ENCODE assay signal across 24 cellular contexts in the genomic region with DNA sequence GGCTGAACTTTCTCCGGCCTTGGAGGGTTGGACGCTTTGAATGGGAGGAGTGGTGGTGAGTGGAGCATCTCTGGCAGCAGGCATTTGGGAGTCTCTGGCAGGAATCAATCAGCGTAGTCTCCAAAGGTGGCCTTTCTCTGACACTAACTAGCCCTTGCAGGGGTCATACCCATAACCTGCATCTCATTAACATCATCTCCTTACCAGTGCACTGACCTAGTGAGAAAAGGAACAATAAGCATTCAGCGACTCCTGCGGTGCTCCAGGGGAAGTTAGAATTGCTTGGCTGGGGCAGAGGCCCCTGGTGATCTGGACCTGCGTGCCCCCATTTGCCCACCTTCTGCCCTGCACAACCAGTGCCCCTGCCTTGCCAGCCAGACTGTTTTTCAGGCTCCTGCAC.
A peak's percentile ranks its signal among the peaks of the same experiment; 100 is the strongest.
DNase-seq lines count a peak whose midpoint lies in the region; ATAC-seq, FAIRE-seq and TF ChIP-seq lines count a peak whose summit lies in the region.
"Had no signal": no experiment of that assay in that cellular context is flagged by ENCODE, and none has a peak within 500 bp of the region (broad histone marks: within the 10 kb centered on the region; RNA-seq: fewer than 3 reads in every experiment).

No MANE protein-coding gene starts in this region.

- peaks cover 45% of the 10 kb centered on the region for H3K36me3 Mint-ChIP-seq in CD4-positive, CD25-positive, alpha-beta regulatory T cell
- H3K36me3 Mint-ChIP-seq in endodermal cell (ENCODE audit: low read depth) (peaks cover 43% of the 10 kb centered on the region), neural progenitor cell (peaks cover 29% of the 10 kb centered on the region)
- peaks cover 85% of the 10 kb centered on the region for H3K36me3 Mint-ChIP-seq in activated T-helper 17 cell treated with anti-CD3 and anti-CD28 coated beads, Interleukin-2, amount 50 U/mL, for 72 hours (ENCODE audit: low read depth)

- H2AFZ ChIP-seq in neural progenitor cell (replicated peaks), result no peak overlapping the region

- no peak overlapping the region for H3K27ac ChIP-seq in CD4-positive, CD25-positive, alpha-beta regulatory T cell (ENCODE audit: insufficient read depth, low read length, poor library complexity, severe bottlenecking)
- no peak overlapping the region for H3K27ac ChIP-seq in endodermal cell (ENCODE audit: low read depth, low read length)
- H3K27ac ChIP-seq in neural progenitor cell, result peak overlapping the region; percentile 2
- no peak overlapping the region for H3K27ac ChIP-seq in transverse colon

- TF ChIP-seq CTCF in endodermal cell (conservative IDR thresholded peaks at IDR 0.05) (no peak), neural progenitor cell (IDR thresholded peaks at IDR 0.05) (no peak), transverse colon (IDR thresholded peaks at IDR 0.05) (no peak)

- FAIRE-seq in urothelium cell line (lab: Jason Lieb, UNC), result peak; percentile 42
- FAIRE-seq: GM18507, HTR-8/SVneo had no signal

- no peak for ATAC-seq in CD4-positive, CD25-positive, alpha-beta regulatory T cell (ENCODE audit: low read depth in 2 of 2)
- ATAC-seq in activated T-helper 17 cell treated with anti-CD3 and anti-CD28 coated beads, Interleukin-2, amount 50 U/mL, for 72 hours (replicated peaks), result no peak
- ATAC-seq: PC-3 had no signal

- intact Hi-C loops in transverse colon (cut with DNase I; ENCODE audit: low total_unique reads), result no loop called here

- H3K4me2 ChIP-seq in neural progenitor cell, result peak overlapping the region; percentile 48

- H3K9me3 ChIP-seq in CD4-positive, CD25-positive, alpha-beta regulatory T cell (ENCODE audit: control insufficient read depth in 2 of 2, low read length in 2 of 2), result no peaks in the 10 kb centered on the region
- H3K9me3 ChIP-seq in endodermal cell (ENCODE audit: control insufficient read depth, low read length) (no peaks in the 10 kb centered on the region), neural progenitor cell (ENCODE audit: low read depth) (no peaks in the 10 kb centered on the region), transverse colon (no peaks in the 10 kb centered on the region)

- no peak for DNase-seq in CD4-positive, CD25-positive, alpha-beta regulatory T cell
- no peak for DNase-seq in endodermal cell
- peak; percentile 40 for DNase-seq in neural progenitor cell (ENCODE audit: low spot score)
- no peak for DNase-seq in urothelium cell line (ENCODE audit: low spot score)
- DNase-seq in transverse colon, result no peak
- DNase-seq in OCI-M1 (lab: John Stamatoyannopoulos, UW), result no peak
- DNase-seq: 8988T; CD4-positive, alpha-beta memory T cell; COR-L47; DMS53; H7; KBM-7; MV-4-11; NCI-H1105; NCI-H1436 treated with DMSO at 0.1 percent for 48 hours; NCI-H187 treated with DMSO at 0.1 percent for 48 hours; NCI-H2171 treated with DMSO at 0.1 percent for 48 hours; NCI-H446; NCI-H524 treated with DMSO at 0.1 percent for 48 hours; NCI-H774; PC-3 had no signal

- in situ Hi-C loops in transverse colon (cut with MboI; ENCODE audit: low pct_ligation_motif_present in 1 of 4, low pct_unique_long_range_greater_than_20kb in 1 of 4, low sequenced_read_pairs in 3 of 4), result no loop called here

- H3K4me1 Mint-ChIP-seq in CD4-positive, CD25-positive, alpha-beta regulatory T cell, result peaks cover 0 to 6% (median 2%) of the 10 kb centered on the region in 4 donors
- H3K4me1 Mint-ChIP-seq in endodermal cell (peaks cover 9% of the 10 kb centered on the region), neural progenitor cell (peaks cover 42% of the 10 kb centered on the region)
- peaks cover 9% of the 10 kb centered on the region for H3K4me1 Mint-ChIP-seq in activated T-helper 17 cell treated with anti-CD3 and anti-CD28 coated beads, Interleukin-2, amount 50 U/mL, for 72 hours
- H3K4me1 Mint-ChIP-seq: CD4-positive, alpha-beta memory T cell had no signal

- H3K4me3 ChIP-seq in CD4-positive, CD25-positive, alpha-beta regulatory T cell (ENCODE audit: low read depth, low read length), result no peak overlapping the region
- H3K4me3 ChIP-seq in endodermal cell (ENCODE audit: low read length) (no peak overlapping the region), neural progenitor cell (no peak overlapping the region), transverse colon (no peak overlapping the region)

- peaks cover 21% of the 10 kb centered on the region for H4K20me1 ChIP-seq in neural progenitor cell (ENCODE audit: low read depth)

- H3F3A ChIP-seq in neural progenitor cell (ENCODE audit: low read depth), result peaks cover 31% of the 10 kb centered on the region

- H3K27me3 Mint-ChIP-seq in CD4-positive, CD25-positive, alpha-beta regulatory T cell, result no peaks in the 10 kb centered on the region
- H3K27me3 Mint-ChIP-seq in endodermal cell (ENCODE audit: insufficient read depth), result no peaks in the 10 kb centered on the region
- peaks cover 8% of the 10 kb centered on the region for H3K27me3 Mint-ChIP-seq in neural progenitor cell (ENCODE audit: insufficient read depth, low read depth)
- no peaks in the 10 kb centered on the region for H3K27me3 Mint-ChIP-seq in activated T-helper 17 cell treated with anti-CD3 and anti-CD28 coated beads, Interleukin-2, amount 50 U/mL, for 72 hours
- H3K27me3 Mint-ChIP-seq: CD4-positive, alpha-beta memory T cell had no signal

- TF ChIP-seq POLR2A in transverse colon (IDR thresholded peaks at IDR 0.05), result no peak

- TF ChIP-seq EP300 in transverse colon (IDR thresholded peaks at IDR 0.05; ENCODE audit: low read depth), result no peak

- peaks cover 0 to 2% (median 0%) of the 10 kb centered on the region in 7 donors for H3K9me3 Mint-ChIP-seq in CD4-positive, CD25-positive, alpha-beta regulatory T cell
- no peaks in the 10 kb centered on the region for H3K9me3 Mint-ChIP-seq in endodermal cell
- H3K9me3 Mint-ChIP-seq in neural progenitor cell, result no peaks in the 10 kb centered on the region
- H3K9me3 Mint-ChIP-seq in activated T-helper 17 cell treated with anti-CD3 and anti-CD28 coated beads, Interleukin-2, amount 50 U/mL, for 72 hours, result no peaks in the 10 kb centered on the region
- H3K9me3 Mint-ChIP-seq: CD4-positive, alpha-beta memory T cell had no signal

- H3K79me2 ChIP-seq in neural progenitor cell (ENCODE audit: low read depth), result no peaks in the 10 kb centered on the region

- peak overlapping the region in 2 of 3 donors; percentile 23 to 43 for H3K27ac Mint-ChIP-seq in CD4-positive, CD25-positive, alpha-beta regulatory T cell
- peak overlapping the region; percentile 60 for H3K27ac Mint-ChIP-seq in endodermal cell
- no peak overlapping the region for H3K27ac Mint-ChIP-seq in neural progenitor cell
- no peak overlapping the region for H3K27ac Mint-ChIP-seq in activated T-helper 17 cell treated with anti-CD3 and anti-CD28 coated beads, Interleukin-2, amount 50 U/mL, for 72 hours

- WGBS in endodermal cell (ENCODE audit: insufficient coverage in 1 of 2, insufficient read length in 1 of 2), 2 experiments, result 87 to 88% methylated on average over 3 to 6 of the region's 6 CpGs
- WGBS in transverse colon (ENCODE audit: low coverage in 1 of 2), 2 donors, result 85 to 98% methylated on average over 3 to 6 of the region's 6 CpGs

- no peaks in the 10 kb centered on the region for H3K4me1 ChIP-seq in CD4-positive, CD25-positive, alpha-beta regulatory T cell (ENCODE audit: control insufficient read depth, insufficient read depth, low read length, poor library complexity, severe bottlenecking)
- H3K4me1 ChIP-seq in endodermal cell (ENCODE audit: control insufficient read depth, insufficient read depth, low read length) (no peaks in the 10 kb centered on the region), neural progenitor cell (peaks cover 38% of the 10 kb centered on the region), transverse colon (peaks cover 0 to 8% (median 0%) of the 10 kb centered on the region in 4 donors)

- H3K4me3 Mint-ChIP-seq in CD4-positive, CD25-positive, alpha-beta regulatory T cell, result no peak overlapping the region
- H3K4me3 Mint-ChIP-seq in endodermal cell, result no peak overlapping the region
- no peak overlapping the region for H3K4me3 Mint-ChIP-seq in neural progenitor cell
- no peak overlapping the region for H3K4me3 Mint-ChIP-seq in activated T-helper 17 cell treated with anti-CD3 and anti-CD28 coated beads, Interleukin-2, amount 50 U/mL, for 72 hours
- H3K4me3 Mint-ChIP-seq: CD4-positive, alpha-beta memory T cell had no signal

- H3K27me3 ChIP-seq in CD4-positive, CD25-positive, alpha-beta regulatory T cell (ENCODE audit: control insufficient read depth, insufficient read depth, low read length), result no peaks in the 10 kb centered on the region
- H3K27me3 ChIP-seq in endodermal cell (ENCODE audit: control insufficient read depth, insufficient read depth, low read length, poor library complexity, severe bottlenecking) (no peaks in the 10 kb centered on the region), neural progenitor cell (no peaks in the 10 kb centered on the region), transverse colon (no peaks in the 10 kb centered on the region)

- peaks cover 32% of the 10 kb centered on the region for H3K36me3 ChIP-seq in CD4-positive, CD25-positive, alpha-beta regulatory T cell (ENCODE audit: control insufficient read depth, insufficient read depth, low read length)
- H3K36me3 ChIP-seq in endodermal cell (ENCODE audit: control insufficient read depth, insufficient read depth, low read length), result peaks cover 31% of the 10 kb centered on the region
- no peaks in the 10 kb centered on the region for H3K36me3 ChIP-seq in neural progenitor cell
- H3K36me3 ChIP-seq in transverse colon, result peaks cover 0 to 27% (median 4%) of the 10 kb centered on the region in 4 donors

- H3K9ac ChIP-seq in endodermal cell (ENCODE audit: extremely low read depth, low read length, poor library complexity, severe bottlenecking), result no peak overlapping the region
- H3K9ac ChIP-seq in neural progenitor cell, result no peak overlapping the region

Comparison
In these comparisons a context has a peak if more than half of its experiments do, and no peak if none do; other contexts are left out.
1. H3K27ac Mint-ChIP-seq: peak in CD4-positive, CD25-positive, alpha-beta regulatory T cell (2 of 3) and endodermal cell (single experiment); none in neural progenitor cell (single experiment) and activated T-helper 17 cell treated with anti-CD3 and anti-CD28 coated beads, Interleukin-2, amount 50 U/mL, for 72 hours (single experiment).